ENCODE assay signal across 23 cellular contexts in genomic region chr5:141662028-141662427, GRCh38.
"Had no signal": no experiment of that assay in that cellular context is flagged by ENCODE, and none has a peak within 500 bp of the region (broad histone marks: within the 10 kb centered on the region; RNA-seq: fewer than 3 reads in every experiment).

No MANE protein-coding gene starts in this region.

- H3K27ac ChIP-seq: body of pancreas, SK-N-MC, WERI-Rb-1 had no signal

- H3K27me3 Mint-ChIP-seq: activated CD8-positive, alpha-beta T cell treated with anti-CD3 and anti-CD28 coated beads for 36 hours had no signal

- ATAC-seq: activated CD8-positive, alpha-beta T cell treated with anti-CD3 and anti-CD28 coated beads for 36 hours; body of pancreas; Panc1; Right ventricle myocardium inferior; T-cell had no signal

- DNase-seq: activated CD4-positive, alpha-beta T cell treated with anti-CD3 and anti-CD28 coated beads for 4 hours; activated CD8-positive, alpha-beta memory T cell treated with anti-CD3 and anti-CD28 coated beads, Interleukin-2, amount 50 U/mL, for 4 hours; activated CD8-positive, alpha-beta T cell treated with anti-CD3 and anti-CD28 coated beads for 36 hours; activated naive CD4-positive, alpha-beta T cell treated with anti-CD3 and anti-CD28 coated beads, Interleukin-2, amount 50 U/mL, for 16 hours; aorta; body of pancreas; central memory CD4-positive, alpha-beta T cell; MM.1S; NCI-H1105; NCI-H1436; NCI-H1694 treated with DMSO at 0.1 percent for 48 hours; NCI-H2029 treated with DMSO at 0.1 percent for 48 hours; NCI-H446; NCI-H524; NCI-H748 treated with DMSO at 0.1 percent for 48 hours; OCI-M1; RPMI8226; T-cell; T-helper 2 cell; WERI-Rb-1 had no signal

- H3K4me3 Mint-ChIP-seq: activated CD8-positive, alpha-beta T cell treated with anti-CD3 and anti-CD28 coated beads for 36 hours; T-cell had no signal

- H3K36me3 ChIP-seq: WERI-Rb-1 had no signal

- H3K9me3 Mint-ChIP-seq: activated CD8-positive, alpha-beta T cell treated with anti-CD3 and anti-CD28 coated beads for 36 hours; T-cell had no signal

- H3K4me3 ChIP-seq: body of pancreas, SK-N-MC had no signal

- H3K27me3 ChIP-seq: body of pancreas had no signal

- H3K9me3 ChIP-seq: body of pancreas had no signal

- H3K27ac Mint-ChIP-seq: activated CD8-positive, alpha-beta T cell treated with anti-CD3 and anti-CD28 coated beads for 36 hours; T-cell had no signal
